ENCODE assay signal across 9 cellular contexts in the genomic region with DNA sequence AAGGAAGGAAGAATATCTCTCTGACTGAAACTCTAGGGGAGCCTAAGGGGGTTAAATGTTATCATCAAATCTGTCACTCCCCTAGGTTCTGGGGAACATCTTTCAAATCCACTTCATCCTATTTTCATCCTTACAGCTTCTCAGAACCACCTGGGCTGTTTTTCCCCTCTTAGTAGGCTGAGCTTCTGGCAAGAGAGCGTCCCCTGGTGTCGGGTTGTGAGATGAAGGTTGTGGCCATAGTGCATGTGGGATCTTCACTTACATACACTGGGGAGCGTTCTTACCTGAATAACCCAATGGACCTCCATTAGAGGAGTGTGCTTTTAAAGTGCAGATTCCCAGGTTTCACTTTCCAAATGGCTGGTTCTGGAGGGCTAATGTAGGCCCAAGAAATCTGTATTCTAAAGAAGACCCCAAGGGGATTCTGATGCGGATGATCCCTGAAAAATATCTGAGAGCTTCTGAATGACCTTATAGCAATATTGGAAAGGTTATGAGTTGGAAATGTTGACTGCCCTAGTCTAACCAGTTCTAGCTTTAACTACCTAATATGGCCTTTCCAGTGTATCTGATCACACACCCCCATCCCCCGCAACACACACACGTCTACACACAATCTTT.
DNase-seq lines count a peak whose midpoint lies in the region; ATAC-seq lines count a peak whose summit lies in the region.
"Had no signal": no experiment of that assay in that cellular context is flagged by ENCODE, and none has a peak within 500 bp of the region (broad histone marks: within the 10 kb centered on the region; RNA-seq: fewer than 3 reads in every experiment).

No MANE protein-coding gene starts in this region.

- intact Hi-C loops in left cardiac atrium (cut with DNase I) = loop anchor here in 1 of 2 donors (10.0 kb wide), 1 partner anchor 509 kb away; no protein-coding TSS in a partner anchor

- ATAC-seq in left cardiac atrium (no peak), HG02571 (IDR thresholded peaks at IDR 0.05; ENCODE audit: unreplicated experiment) (no peak), HG02852 (IDR thresholded peaks at IDR 0.05; ENCODE audit: unreplicated experiment) (no peak)

- DNase-seq in ELR (ENCODE audit: low read depth) (peak; percentile 7), NCI-H524 (lab: John Stamatoyannopoulos, UW) (peak; percentile 79 to 93), left cardiac atrium (peak; percentile 22), GOT3 (lab: John Stamatoyannopoulos, UW) (no peak)
- DNase-seq in activated CD8-positive, alpha-beta memory T cell treated with anti-CD3 and anti-CD28 coated beads, Interleukin-2, amount 50 U/mL, for 48 hours = peak; percentile 78
- peak; percentile 60 for DNase-seq in stimulated activated CD4-positive, alpha-beta T cell treated with anti-CD3 and anti-CD28 coated beads, Interleukin-4, amount 100 ng/mL, for 1 hour
- DNase-seq: IMR-90 had no signal
